ENCODE assay signal across 24 cellular contexts in genomic region chr1:3492545-3493246, GRCh38. TPM values are rescaled to one million over a fixed set of nuclear protein-coding genes. Genes with fewer than 3 reads are reported as not detected.
"Had no signal": no experiment of that assay in that cellular context is flagged by ENCODE, and none has a peak within 500 bp of the region (broad histone marks: within the 10 kb centered on the region; RNA-seq: fewer than 3 reads in every experiment).

No MANE protein-coding gene starts in this region.

- H3K9ac ChIP-seq: neural progenitor cell had no signal

- H2AFZ ChIP-seq: neural progenitor cell had no signal

- H3K27ac ChIP-seq: esophagus squamous epithelium, heart right ventricle, left lung, neural progenitor cell, prostate gland, sigmoid colon, thoracic aorta, tibial nerve, upper lobe of left lung had no signal

- H3K9me3 ChIP-seq: prostate gland, sigmoid colon, upper lobe of left lung had no signal

- H3K4me2 ChIP-seq: neural progenitor cell had no signal

- DNase-seq: cortex of kidney; effector memory CD8-positive, alpha-beta T cell; erythroblast; esophagus squamous epithelium; foreskin melanocyte; glutamatergic neuron; heart right ventricle; hippocampal formation; left cardiac atrium; left lung; mesendoderm; midbrain; naive thymus-derived CD4-positive, alpha-beta T cell; nucleus accumbens; right cardiac atrium; sigmoid colon; stimulated activated CD4-positive, alpha-beta T cell treated with anti-CD3 and anti-CD28 coated beads, Interleukin-2, amount 100 ng/mL, for 24 hours; stimulated activated CD4-positive, alpha-beta T cell treated with anti-CD3 and anti-CD28 coated beads, Interleukin-4, amount 100 ng/mL, for 24 hours; stimulated activated naive CD4-positive, alpha-beta T cell treated with Interleukin-2 at 50 U/mL for 16 hours had no signal

- H3K27me3 ChIP-seq: esophagus squamous epithelium, heart right ventricle, left lung, neural progenitor cell, tibial nerve, upper lobe of left lung had no signal

- H3K4me3 ChIP-seq: esophagus squamous epithelium, heart right ventricle, left lung, neural progenitor cell, prostate gland, sigmoid colon, thoracic aorta, tibial nerve, upper lobe of left lung had no signal

- ATAC-seq: effector memory CD8-positive, alpha-beta T cell; naive thymus-derived CD4-positive, alpha-beta T cell had no signal

- H3K36me3 ChIP-seq: heart right ventricle, neural progenitor cell, prostate gland, sigmoid colon had no signal

- H3K4me1 ChIP-seq: neural progenitor cell, prostate gland had no signal

RNA-seq across cellular contexts. Expression of gene ARHGEF16, which starts 38.2 kb away (rescaled TPM):
- polyA plus RNA-seq: naive thymus-derived CD4-positive, alpha-beta T cell had no signal
